1 cellular context compared by ENCODE assay signal in the genomic region with DNA sequence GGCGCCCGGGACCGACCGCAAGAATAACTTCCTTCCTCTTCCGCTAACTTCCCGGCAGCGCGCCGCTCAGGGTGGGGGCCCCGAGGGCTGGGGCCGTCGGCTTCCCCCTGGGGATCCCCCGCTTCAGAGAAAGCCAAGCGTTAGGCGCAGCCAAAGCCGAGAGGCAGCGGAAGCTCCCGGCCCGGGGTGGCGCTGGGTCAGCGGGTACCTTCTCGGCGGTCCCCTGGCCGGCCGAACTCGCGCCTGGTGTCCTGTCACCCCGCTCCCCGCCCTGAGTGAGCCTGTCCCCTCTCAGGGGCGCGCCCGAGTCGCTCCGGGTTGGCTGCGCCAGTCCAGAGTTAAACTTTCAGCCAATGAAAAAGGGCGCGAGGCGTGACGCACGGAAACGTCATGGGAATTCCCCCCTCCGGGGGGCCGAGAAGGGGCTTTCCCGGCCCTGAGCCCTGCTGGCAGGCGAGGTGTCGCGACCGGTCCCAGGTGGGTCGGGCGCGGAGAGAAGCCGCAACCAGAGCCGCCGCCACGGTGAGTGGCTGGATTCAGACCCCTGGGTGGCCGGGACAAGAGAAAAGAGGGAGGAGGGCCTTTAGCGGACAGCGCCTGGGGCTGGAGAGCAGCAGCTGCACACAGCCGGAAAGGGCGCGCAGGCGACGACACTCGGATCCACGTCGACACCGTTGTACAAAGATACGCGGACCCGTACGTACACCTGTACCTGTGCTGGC.
TF ChIP-seq lines count a peak whose summit lies in the region.

No MANE protein-coding gene starts in this region.

TF ChIP-seq in HepG2, 621 proteins besides CTCF, POLR2A, EP300 and RAD21 (continued from another document and continues in another):
- TF ChIP-seq BCL6 (CRISPR knock-in tag; IDR thresholded peaks at IDR 0.05) (no peak; the same call in 1 of the 2 replicates), ZNF674 (CRISPR knock-in tag; IDR thresholded peaks at IDR 0.05; ENCODE audit: low read depth) (no peak), SUZ12 (IDR thresholded peaks at IDR 0.05; ENCODE audit: low read depth, low read length) (no peak), ZNF12 (CRISPR knock-in tag; IDR thresholded peaks at IDR 0.05) (no peak), ZNF615 (CRISPR knock-in tag; IDR thresholded peaks at IDR 0.05; ENCODE audit: borderline replicate concordance) (no peak; the same call in 1 of the 2 replicates), ZNF724P (CRISPR knock-in tag; IDR thresholded peaks at IDR 0.05; ENCODE audit: borderline replicate concordance) (0 out of 2 replicates have a peak, but pooled peaks have one; percentile 50), SNAI1 (CRISPR knock-in tag; IDR thresholded peaks at IDR 0.05; ENCODE audit: borderline replicate concordance) (no peak), ARID2 (CRISPR knock-in tag; IDR thresholded peaks at IDR 0.05; ENCODE audit: borderline replicate concordance) (no peak), NPAS2 (CRISPR knock-in tag; IDR thresholded peaks at IDR 0.05; ENCODE audit: borderline replicate concordance) (no peak), ZNF768 (CRISPR knock-in tag; IDR thresholded peaks at IDR 0.05) (0 out of 2 replicates have a peak, but pooled peaks have one; percentile 5), ZNF251 (CRISPR knock-in tag; IDR thresholded peaks at IDR 0.05) (no peak), ZNF124 (CRISPR knock-in tag; IDR thresholded peaks at IDR 0.05) (no peak), PTBP1 (IDR thresholded peaks at IDR 0.05; ENCODE audit: low read depth, low read length, poor library complexity, severe bottlenecking) (no peak), GATA4 (IDR thresholded peaks at IDR 0.05; ENCODE audit: borderline replicate concordance, low read depth) (no peak), FOXJ3 (CRISPR knock-in tag; IDR thresholded peaks at IDR 0.05; ENCODE audit: borderline replicate concordance) (peak; percentile 63; the same call in 1 of the 2 replicates), KLF12 (CRISPR knock-in tag; IDR thresholded peaks at IDR 0.05; ENCODE audit: borderline replicate concordance) (peak; percentile 15; the same call in 1 of the 2 replicates), SRSF4 (IDR thresholded peaks at IDR 0.05; ENCODE audit: low read depth, low read length, poor library complexity, severe bottlenecking) (no peak), RFXANK (CRISPR knock-in tag; IDR thresholded peaks at IDR 0.05) (peak; percentile 92; the same call in 1 of the 2 replicates), KAT8 (CRISPR knock-in tag; IDR thresholded peaks at IDR 0.05) (peak; percentile 77), ZMYM2 (CRISPR knock-in tag; IDR thresholded peaks at IDR 0.05) (0 out of 2 replicates have a peak, but pooled peaks have one; percentile 49), ATF7-NPFF (CRISPR knock-in tag; IDR thresholded peaks at IDR 0.05; ENCODE audit: low read depth) (0 out of 2 replicates have a peak, but pooled peaks have one; percentile 39), PLRG1 (conservative IDR thresholded peaks at IDR 0.05) (no peak), CHD2 (IDR thresholded peaks at IDR 0.05; ENCODE audit: low read depth, low read length) (no peak; the same call in 1 of the 2 replicates), DNMT3B (CRISPR knock-in tag; conservative IDR thresholded peaks at IDR 0.05) (no peak), SIN3A (IDR thresholded peaks at IDR 0.05; ENCODE audit: borderline replicate concordance, low read depth, low read length) (peak; percentile 85; the same call in 1 of the 2 replicates), TEAD2 (CRISPR knock-in tag; IDR thresholded peaks at IDR 0.05) (no peak), KDM3A (CRISPR knock-in tag; IDR thresholded peaks at IDR 0.05; ENCODE audit: low read depth) (peak; percentile 57; the same call in 1 of the 2 replicates), ELF1 (CRISPR knock-in tag; IDR thresholded peaks at IDR 0.05) (peak; percentile 84), HHEX (CRISPR knock-in tag; IDR thresholded peaks at IDR 0.05) (no peak), ZNF3 (CRISPR knock-in tag; IDR thresholded peaks at IDR 0.05) (no peak), PRMT3 (CRISPR knock-in tag; IDR thresholded peaks at IDR 0.05; ENCODE audit: borderline replicate concordance, low read depth) (no peak), ZNF556 (CRISPR knock-in tag; IDR thresholded peaks at IDR 0.05; ENCODE audit: borderline replicate concordance) (0 out of 2 replicates have a peak, but pooled peaks have one; percentile 22), MEIS2 (CRISPR knock-in tag; IDR thresholded peaks at IDR 0.05) (peak; percentile 74; the same call in 1 of the 2 replicates), NCOA1 (CRISPR knock-in tag; IDR thresholded peaks at IDR 0.05) (no peak), TEAD3 (CRISPR knock-in tag; optimal IDR thresholded peaks at IDR 0.05; ENCODE audit: borderline replicate concordance) (no peak), ZNF382 (CRISPR knock-in tag; IDR thresholded peaks at IDR 0.05; ENCODE audit: borderline replicate concordance) (no peak), HNRNPLL (IDR thresholded peaks at IDR 0.05; ENCODE audit: low read depth, low read length, poor library complexity, severe bottlenecking) (peak; percentile 75)
- TF ChIP-seq, protein P1, sequence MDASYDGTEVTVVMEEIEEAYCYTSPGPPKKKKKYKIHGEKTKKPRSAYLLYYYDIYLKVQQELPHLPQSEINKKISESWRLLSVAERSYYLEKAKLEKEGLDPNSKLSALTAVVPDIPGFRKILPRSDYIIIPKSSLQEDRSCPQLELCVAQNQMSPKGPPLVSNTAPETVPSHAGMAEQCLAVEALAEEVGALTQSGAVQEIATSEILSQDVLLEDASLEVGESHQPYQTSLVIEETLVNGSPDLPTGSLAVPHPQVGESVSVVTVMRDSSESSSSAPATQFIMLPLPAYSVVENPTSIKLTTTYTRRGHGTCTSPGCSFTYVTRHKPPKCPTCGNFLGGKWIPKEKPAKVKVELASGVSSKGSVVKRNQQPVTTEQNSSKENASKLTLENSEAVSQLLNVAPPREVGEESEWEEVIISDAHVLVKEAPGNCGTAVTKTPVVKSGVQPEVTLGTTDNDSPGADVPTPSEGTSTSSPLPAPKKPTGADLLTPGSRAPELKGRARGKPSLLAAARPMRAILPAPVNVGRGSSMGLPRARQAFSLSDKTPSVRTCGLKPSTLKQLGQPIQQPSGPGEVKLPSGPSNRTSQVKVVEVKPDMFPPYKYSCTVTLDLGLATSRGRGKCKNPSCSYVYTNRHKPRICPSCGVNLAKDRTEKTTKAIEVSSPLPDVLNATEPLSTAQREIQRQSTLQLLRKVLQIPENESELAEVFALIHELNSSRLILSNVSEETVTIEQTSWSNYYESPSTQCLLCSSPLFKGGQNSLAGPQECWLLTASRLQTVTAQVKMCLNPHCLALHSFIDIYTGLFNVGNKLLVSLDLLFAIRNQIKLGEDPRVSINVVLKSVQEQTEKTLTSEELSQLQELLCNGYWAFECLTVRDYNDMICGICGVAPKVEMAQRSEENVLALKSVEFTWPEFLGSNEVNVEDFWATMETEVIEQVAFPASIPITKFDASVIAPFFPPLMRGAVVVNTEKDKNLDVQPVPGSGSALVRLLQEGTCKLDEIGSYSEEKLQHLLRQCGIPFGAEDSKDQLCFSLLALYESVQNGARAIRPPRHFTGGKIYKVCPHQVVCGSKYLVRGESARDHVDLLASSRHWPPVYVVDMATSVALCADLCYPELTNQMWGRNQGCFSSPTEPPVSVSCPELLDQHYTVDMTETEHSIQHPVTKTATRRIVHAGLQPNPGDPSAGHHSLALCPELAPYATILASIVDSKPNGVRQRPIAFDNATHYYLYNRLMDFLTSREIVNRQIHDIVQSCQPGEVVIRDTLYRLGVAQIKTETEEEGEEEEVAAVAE (CRISPR knock-in tag; IDR thresholded peaks at IDR 0.05; ENCODE audit: borderline replicate concordance) = no peak
- TF ChIP-seq, protein P2, sequence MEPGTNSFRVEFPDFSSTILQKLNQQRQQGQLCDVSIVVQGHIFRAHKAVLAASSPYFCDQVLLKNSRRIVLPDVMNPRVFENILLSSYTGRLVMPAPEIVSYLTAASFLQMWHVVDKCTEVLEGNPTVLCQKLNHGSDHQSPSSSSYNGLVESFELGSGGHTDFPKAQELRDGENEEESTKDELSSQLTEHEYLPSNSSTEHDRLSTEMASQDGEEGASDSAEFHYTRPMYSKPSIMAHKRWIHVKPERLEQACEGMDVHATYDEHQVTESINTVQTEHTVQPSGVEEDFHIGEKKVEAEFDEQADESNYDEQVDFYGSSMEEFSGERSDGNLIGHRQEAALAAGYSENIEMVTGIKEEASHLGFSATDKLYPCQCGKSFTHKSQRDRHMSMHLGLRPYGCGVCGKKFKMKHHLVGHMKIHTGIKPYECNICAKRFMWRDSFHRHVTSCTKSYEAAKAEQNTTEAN (CRISPR knock-in tag; conservative IDR thresholded peaks at IDR 0.05) = peak; percentile 65
- TF ChIP-seq, protein P3, sequence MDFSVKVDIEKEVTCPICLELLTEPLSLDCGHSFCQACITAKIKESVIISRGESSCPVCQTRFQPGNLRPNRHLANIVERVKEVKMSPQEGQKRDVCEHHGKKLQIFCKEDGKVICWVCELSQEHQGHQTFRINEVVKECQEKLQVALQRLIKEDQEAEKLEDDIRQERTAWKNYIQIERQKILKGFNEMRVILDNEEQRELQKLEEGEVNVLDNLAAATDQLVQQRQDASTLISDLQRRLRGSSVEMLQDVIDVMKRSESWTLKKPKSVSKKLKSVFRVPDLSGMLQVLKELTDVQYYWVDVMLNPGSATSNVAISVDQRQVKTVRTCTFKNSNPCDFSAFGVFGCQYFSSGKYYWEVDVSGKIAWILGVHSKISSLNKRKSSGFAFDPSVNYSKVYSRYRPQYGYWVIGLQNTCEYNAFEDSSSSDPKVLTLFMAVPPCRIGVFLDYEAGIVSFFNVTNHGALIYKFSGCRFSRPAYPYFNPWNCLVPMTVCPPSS (IDR thresholded peaks at IDR 0.05) = no peak
- TF ChIP-seq, protein P4, sequence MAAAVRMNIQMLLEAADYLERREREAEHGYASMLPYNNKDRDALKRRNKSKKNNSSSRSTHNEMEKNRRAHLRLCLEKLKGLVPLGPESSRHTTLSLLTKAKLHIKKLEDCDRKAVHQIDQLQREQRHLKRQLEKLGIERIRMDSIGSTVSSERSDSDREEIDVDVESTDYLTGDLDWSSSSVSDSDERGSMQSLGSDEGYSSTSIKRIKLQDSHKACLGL (CRISPR knock-in tag; IDR thresholded peaks at IDR 0.05) = peak; percentile 38; the same call in 1 of the 2 replicates
- TF ChIP-seq, protein P5, sequence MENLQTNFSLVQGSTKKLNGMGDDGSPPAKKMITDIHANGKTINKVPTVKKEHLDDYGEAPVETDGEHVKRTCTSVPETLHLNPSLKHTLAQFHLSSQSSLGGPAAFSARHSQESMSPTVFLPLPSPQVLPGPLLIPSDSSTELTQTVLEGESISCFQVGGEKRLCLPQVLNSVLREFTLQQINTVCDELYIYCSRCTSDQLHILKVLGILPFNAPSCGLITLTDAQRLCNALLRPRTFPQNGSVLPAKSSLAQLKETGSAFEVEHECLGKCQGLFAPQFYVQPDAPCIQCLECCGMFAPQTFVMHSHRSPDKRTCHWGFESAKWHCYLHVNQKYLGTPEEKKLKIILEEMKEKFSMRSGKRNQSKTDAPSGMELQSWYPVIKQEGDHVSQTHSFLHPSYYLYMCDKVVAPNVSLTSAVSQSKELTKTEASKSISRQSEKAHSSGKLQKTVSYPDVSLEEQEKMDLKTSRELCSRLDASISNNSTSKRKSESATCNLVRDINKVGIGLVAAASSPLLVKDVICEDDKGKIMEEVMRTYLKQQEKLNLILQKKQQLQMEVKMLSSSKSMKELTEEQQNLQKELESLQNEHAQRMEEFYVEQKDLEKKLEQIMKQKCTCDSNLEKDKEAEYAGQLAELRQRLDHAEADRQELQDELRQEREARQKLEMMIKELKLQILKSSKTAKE (CRISPR knock-in tag; IDR thresholded peaks at IDR 0.05; ENCODE audit: borderline replicate concordance) = no peak
- TF ChIP-seq, protein P6, sequence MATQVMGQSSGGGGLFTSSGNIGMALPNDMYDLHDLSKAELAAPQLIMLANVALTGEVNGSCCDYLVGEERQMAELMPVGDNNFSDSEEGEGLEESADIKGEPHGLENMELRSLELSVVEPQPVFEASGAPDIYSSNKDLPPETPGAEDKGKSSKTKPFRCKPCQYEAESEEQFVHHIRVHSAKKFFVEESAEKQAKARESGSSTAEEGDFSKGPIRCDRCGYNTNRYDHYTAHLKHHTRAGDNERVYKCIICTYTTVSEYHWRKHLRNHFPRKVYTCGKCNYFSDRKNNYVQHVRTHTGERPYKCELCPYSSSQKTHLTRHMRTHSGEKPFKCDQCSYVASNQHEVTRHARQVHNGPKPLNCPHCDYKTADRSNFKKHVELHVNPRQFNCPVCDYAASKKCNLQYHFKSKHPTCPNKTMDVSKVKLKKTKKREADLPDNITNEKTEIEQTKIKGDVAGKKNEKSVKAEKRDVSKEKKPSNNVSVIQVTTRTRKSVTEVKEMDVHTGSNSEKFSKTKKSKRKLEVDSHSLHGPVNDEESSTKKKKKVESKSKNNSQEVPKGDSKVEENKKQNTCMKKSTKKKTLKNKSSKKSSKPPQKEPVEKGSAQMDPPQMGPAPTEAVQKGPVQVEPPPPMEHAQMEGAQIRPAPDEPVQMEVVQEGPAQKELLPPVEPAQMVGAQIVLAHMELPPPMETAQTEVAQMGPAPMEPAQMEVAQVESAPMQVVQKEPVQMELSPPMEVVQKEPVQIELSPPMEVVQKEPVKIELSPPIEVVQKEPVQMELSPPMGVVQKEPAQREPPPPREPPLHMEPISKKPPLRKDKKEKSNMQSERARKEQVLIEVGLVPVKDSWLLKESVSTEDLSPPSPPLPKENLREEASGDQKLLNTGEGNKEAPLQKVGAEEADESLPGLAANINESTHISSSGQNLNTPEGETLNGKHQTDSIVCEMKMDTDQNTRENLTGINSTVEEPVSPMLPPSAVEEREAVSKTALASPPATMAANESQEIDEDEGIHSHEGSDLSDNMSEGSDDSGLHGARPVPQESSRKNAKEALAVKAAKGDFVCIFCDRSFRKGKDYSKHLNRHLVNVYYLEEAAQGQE (IDR thresholded peaks at IDR 0.05; ENCODE audit: borderline replicate concordance in 1 of 2, low read depth in 1 of 2, low read length in 2 of 2) = 0 out of 4 replicates have a peak, but pooled peaks of 1 of the 2 experiments have one; percentile 38
- TF ChIP-seq, protein P7, sequence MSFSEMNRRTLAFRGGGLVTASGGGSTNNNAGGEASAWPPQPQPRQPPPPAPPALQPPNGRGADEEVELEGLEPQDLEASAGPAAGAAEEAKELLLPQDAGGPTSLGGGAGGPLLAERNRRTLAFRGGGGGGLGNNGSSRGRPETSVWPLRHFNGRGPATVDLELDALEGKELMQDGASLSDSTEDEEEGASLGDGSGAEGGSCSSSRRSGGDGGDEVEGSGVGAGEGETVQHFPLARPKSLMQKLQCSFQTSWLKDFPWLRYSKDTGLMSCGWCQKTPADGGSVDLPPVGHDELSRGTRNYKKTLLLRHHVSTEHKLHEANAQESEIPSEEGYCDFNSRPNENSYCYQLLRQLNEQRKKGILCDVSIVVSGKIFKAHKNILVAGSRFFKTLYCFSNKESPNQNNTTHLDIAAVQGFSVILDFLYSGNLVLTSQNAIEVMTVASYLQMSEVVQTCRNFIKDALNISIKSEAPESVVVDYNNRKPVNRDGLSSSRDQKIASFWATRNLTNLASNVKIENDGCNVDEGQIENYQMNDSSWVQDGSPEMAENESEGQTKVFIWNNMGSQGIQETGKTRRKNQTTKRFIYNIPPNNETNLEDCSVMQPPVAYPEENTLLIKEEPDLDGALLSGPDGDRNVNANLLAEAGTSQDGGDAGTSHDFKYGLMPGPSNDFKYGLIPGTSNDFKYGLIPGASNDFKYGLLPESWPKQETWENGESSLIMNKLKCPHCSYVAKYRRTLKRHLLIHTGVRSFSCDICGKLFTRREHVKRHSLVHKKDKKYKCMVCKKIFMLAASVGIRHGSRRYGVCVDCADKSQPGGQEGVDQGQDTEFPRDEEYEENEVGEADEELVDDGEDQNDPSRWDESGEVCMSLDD (CRISPR knock-in tag; IDR thresholded peaks at IDR 0.05; ENCODE audit: borderline replicate concordance) = peak; percentile 98
